ENCODE assay signal across 1 cellular context in genomic region chr3:88150771-88151170, GRCh38.
TF ChIP-seq lines count a peak whose summit lies in the region.

No MANE protein-coding gene starts in this region.

TF ChIP-seq in HCT116, 20 proteins besides CTCF, POLR2A, EP300 and RAD21 (continued from another document):
- no peak for TF ChIP-seq ZBTB33 (IDR thresholded peaks at IDR 0.05; ENCODE audit: extremely low read depth, insufficient replicate concordance, low read length)
- TF ChIP-seq ZNF274 (IDR thresholded peaks at IDR 0.05; ENCODE audit: low read depth, low read length), result no peak
- no peak for TF ChIP-seq EZH2phosphoT487 (IDR thresholded peaks at IDR 0.05; ENCODE audit: borderline replicate concordance)
- TF ChIP-seq EGR1 (IDR thresholded peaks at IDR 0.05; ENCODE audit: low read depth), result no peak
- no peak for TF ChIP-seq FOSL1 (IDR thresholded peaks at IDR 0.05; ENCODE audit: low read depth)
